1 cellular context compared by ENCODE assay signal in the genomic region with DNA sequence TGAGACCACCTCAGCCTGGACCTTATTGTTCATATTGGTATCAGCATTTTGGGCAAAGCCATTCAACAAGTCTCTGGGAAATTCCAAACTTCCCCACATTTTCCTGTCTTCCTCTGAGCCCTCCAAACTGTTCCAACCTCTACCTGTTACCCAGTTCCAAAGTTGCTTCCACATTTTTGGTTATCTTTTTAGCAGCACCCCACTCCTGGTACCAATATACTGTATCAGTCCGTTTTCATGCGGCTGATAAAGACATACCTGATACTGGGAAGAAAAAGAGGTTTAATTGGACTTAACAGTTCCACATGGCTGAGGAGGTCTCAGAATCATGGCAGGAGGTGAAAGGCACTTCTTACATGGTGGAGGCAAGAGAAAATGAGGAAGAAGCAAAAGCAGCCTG.
TF ChIP-seq lines count a peak whose summit lies in the region.

No MANE protein-coding gene starts in this region.

TF ChIP-seq in K562, 482 proteins besides CTCF, POLR2A, EP300 and RAD21:
- TF ChIP-seq TRIM28 (IDR thresholded peaks at IDR 0.05) = peak; percentile 71; the same call in 1 of the 2 replicates
- 0 out of 4 replicates have a peak, but pooled peaks of 1 of the 2 experiments have one; percentile 23 for TF ChIP-seq TRIM24 (IDR thresholded peaks at IDR 0.05)
- peak; percentile 99 for TF ChIP-seq ZNF707 (CRISPR knock-in tag; conservative IDR thresholded peaks at IDR 0.05)
- 0 out of 3 replicates have a peak, but pooled peaks of 1 of the 2 experiments have one; percentile 53 for TF ChIP-seq CBX3 (IDR thresholded peaks at IDR 0.05; ENCODE audit: borderline replicate concordance in 1 of 2, low read length in 2 of 2)
- TF ChIP-seq ZFP36 (IDR thresholded peaks at IDR 0.05; ENCODE audit: low read depth, low read length, partially characterized antibody) = peak; percentile 57
TF ChIP-seq in K562: peak in this region for 5; not testable (repeated sequence) for 477.
